Comparison of ENCODE assay signal across 26 cellular contexts in genomic region chr10:129643266-129643665, GRCh38.
"Had no signal": no experiment of that assay in that cellular context is flagged by ENCODE, and none has a peak within 500 bp of the region (broad histone marks: within the 10 kb centered on the region; RNA-seq: fewer than 3 reads in every experiment).

No MANE protein-coding gene starts in this region.

- H3K27me3 ChIP-seq: colonic mucosa, foreskin keratinocyte, gastroesophageal sphincter, heart left ventricle, left lung, pancreas, right lobe of liver, suprapubic skin, vagina had no signal

- DNase-seq: colonic mucosa; effector CD8-positive, alpha-beta T cell; endodermal cell; heart left ventricle; hippocampal formation; left cardiac atrium; mesendoderm; midbrain; naive thymus-derived CD4-positive, alpha-beta T cell; nephron progenitor cell; occipital lobe; pancreas; right lobe of liver; small intestine; stimulated activated CD4-positive, alpha-beta T cell treated with anti-CD3 and anti-CD28 coated beads, Interleukin-15, amount 100 ng/mL, for 24 hours; stimulated activated CD4-positive, alpha-beta T cell treated with anti-CD3 and anti-CD28 coated beads, Interleukin-2, amount 100 ng/mL, for 48 hours; stimulated activated naive CD4-positive, alpha-beta T cell; stimulated activated naive CD8-positive, alpha-beta T cell treated with anti-CD3 and anti-CD28 coated beads, Interleukin-15, amount 100 ng/mL, for 72 hours had no signal

- H3K4me1 Mint-ChIP-seq: stimulated activated naive CD8-positive, alpha-beta T cell treated with anti-CD3 and anti-CD28 coated beads, Interleukin-15, amount 100 ng/mL, for 72 hours had no signal

- H3K27ac Mint-ChIP-seq: dendritic cell treated with granulocyte-macrophage colony-stimulating factor and Interleukin-4, amounts not matched to agents 40 ng/mL and 50 ng/mL, for 4 days; endodermal cell; naive thymus-derived CD4-positive, alpha-beta T cell; nephron progenitor cell had no signal

- H3K4me1 ChIP-seq: colonic mucosa, foreskin keratinocyte, gastroesophageal sphincter, heart left ventricle, left lung, pancreas, suprapubic skin, vagina had no signal

- H3K4me3 ChIP-seq: colonic mucosa, gastroesophageal sphincter, heart left ventricle, left lung, pancreas, right lobe of liver, suprapubic skin, vagina had no signal

- H3K9me3 ChIP-seq: colonic mucosa, gastroesophageal sphincter, heart left ventricle, left lung, pancreas, right lobe of liver, suprapubic skin, vagina had no signal

- H3K4me3 Mint-ChIP-seq: dendritic cell treated with granulocyte-macrophage colony-stimulating factor and Interleukin-4, amounts not matched to agents 40 ng/mL and 50 ng/mL, for 4 days; endodermal cell; naive thymus-derived CD4-positive, alpha-beta T cell; nephron progenitor cell had no signal

- H3K27ac ChIP-seq: colonic mucosa, epithelial cell of prostate, foreskin keratinocyte, gastroesophageal sphincter, heart left ventricle, left lung, pancreas, right lobe of liver, suprapubic skin, vagina had no signal

- H3K27me3 Mint-ChIP-seq: dendritic cell treated with granulocyte-macrophage colony-stimulating factor and Interleukin-4, amounts not matched to agents 40 ng/mL and 50 ng/mL, for 4 days; naive thymus-derived CD4-positive, alpha-beta T cell; stimulated activated naive CD8-positive, alpha-beta T cell treated with anti-CD3 and anti-CD28 coated beads, Interleukin-15, amount 100 ng/mL, for 72 hours had no signal

- H3K36me3 ChIP-seq: colonic mucosa, heart left ventricle, left lung, pancreas, right lobe of liver, suprapubic skin, vagina had no signal

- ATAC-seq: esophagus mucosa; gastroesophageal sphincter; heart left ventricle; left cardiac atrium; left lung; naive thymus-derived CD4-positive, alpha-beta T cell; pancreas; stimulated activated naive CD8-positive, alpha-beta T cell treated with anti-CD3 and anti-CD28 coated beads, Interleukin-15, amount 100 ng/mL, for 72 hours had no signal

- H3K9me3 Mint-ChIP-seq: dendritic cell treated with granulocyte-macrophage colony-stimulating factor and Interleukin-4, amounts not matched to agents 40 ng/mL and 50 ng/mL, for 4 days; endodermal cell; nephron progenitor cell had no signal
